Comparison of ENCODE assay signal across 8 cellular contexts in genomic region chr11:111765984-111766833, GRCh38. TPM values are rescaled to one million over a fixed set of nuclear protein-coding genes. Genes with fewer than 3 reads are reported as not detected.
A peak's percentile ranks its signal among the peaks of the same experiment; 100 is the strongest.
DNase-seq lines count a peak whose midpoint lies in the region; TF ChIP-seq lines count a peak whose summit lies in the region.

PPP2R1B (minus strand) TSS chr11:111766389; CDS start chr11:111766361, 28 bp downstream.

- H3F3A ChIP-seq in MM.1S (ENCODE audit: insufficient read depth, low read length) (no peaks in the 10 kb centered on the region), SK-N-SH (replicated peaks; ENCODE audit: insufficient read depth) (peaks cover 8% of the 10 kb centered on the region)

- H2AFZ ChIP-seq in MM.1S (ENCODE audit: low read length) (peak within 1 kb of the TSS; percentile 97), SK-N-SH (ENCODE audit: low read depth) (peak within 1 kb of the TSS; percentile 97)

- peak within 1 kb of the TSS; percentile 80 for H3K9ac ChIP-seq in MM.1S (ENCODE audit: low read length)
- peak within 1 kb of the TSS; percentile 90 for H3K9ac ChIP-seq in SK-N-SH

- H3K9me2 ChIP-seq in MM.1S (replicated peaks; ENCODE audit: insufficient read depth, low read length) = no peaks in the 10 kb centered on the region
- no peaks in the 10 kb centered on the region for H3K9me2 ChIP-seq in SK-N-SH

- H3K4me3 ChIP-seq in HAP-1 (peak within 1 kb of the TSS; percentile 93), MM.1S (ENCODE audit: low read length) (peak within 1 kb of the TSS; percentile 96), SK-N-SH (ENCODE audit: low read depth in 2 of 2, low read length in 1 of 2) (peak within 1 kb of the TSS; percentile 76 to 85)

- H3K27ac ChIP-seq in MM.1S (ENCODE audit: low read length) (peak within 1 kb of the TSS; percentile 18; the same call in 1 of the 2 replicates), SK-N-SH (ENCODE audit: low read depth in 2 of 2, low read length in 1 of 2) (peak within 1 kb of the TSS; percentile 81 to 86), temporal lobe (ENCODE audit: low read depth, low read length) (peak within 1 kb of the TSS; percentile 14)

- DNase-seq in GDM1 (lab: John Stamatoyannopoulos, UW) (peak; percentile 60), HAP-1 (ENCODE audit: low spot score in 2 of 2) (peak; percentile 78 to 81), MM.1S (peak; percentile 65), SK-N-SH (peak; percentile 98), globus pallidus (ENCODE audit: low spot score) (peak; percentile 85), occipital lobe (lab: John Stamatoyannopoulos, UW) (peak; percentile 85)
- DNase-seq in activated naive CD4-positive, alpha-beta T cell treated with anti-CD3 and anti-CD28 coated beads, Interleukin-2, amount 50 U/mL, for 16 hours = peak; percentile 73

- H4K20me1 ChIP-seq in MM.1S (ENCODE audit: insufficient read depth, low read length) = no peaks in the 10 kb centered on the region
- no peaks in the 10 kb centered on the region for H4K20me1 ChIP-seq in SK-N-SH (ENCODE audit: insufficient read depth)

- peaks cover 17% of the 10 kb centered on the region for H3K4me1 ChIP-seq in HAP-1
- peaks cover 7% of the 10 kb centered on the region; the same call in 1 of the 2 replicates for H3K4me1 ChIP-seq in MM.1S (ENCODE audit: low read length)
- H3K4me1 ChIP-seq in SK-N-SH (ENCODE audit: control insufficient read depth in 1 of 2, insufficient read depth in 2 of 2, low read depth in 1 of 2, low read length in 1 of 2) = peaks cover 5% of the 10 kb centered on the region in 2 experiments; a peak in 2 of 4 replicates

- H3K9me3 ChIP-seq in HAP-1 = no peaks in the 10 kb centered on the region
- H3K9me3 ChIP-seq in MM.1S (replicated peaks; ENCODE audit: insufficient read depth, low read length) = no peaks in the 10 kb centered on the region
- no peaks in the 10 kb centered on the region for H3K9me3 ChIP-seq in SK-N-SH

- TF ChIP-seq RAD21 in SK-N-SH (IDR thresholded peaks at IDR 0.05; ENCODE audit: low read length) = no peak

- peaks cover 35% of the 10 kb centered on the region for H3K79me2 ChIP-seq in MM.1S (ENCODE audit: low read length)
- peaks cover 48% of the 10 kb centered on the region for H3K79me2 ChIP-seq in SK-N-SH (ENCODE audit: insufficient read depth)

- H3K36me3 ChIP-seq in HAP-1 (replicated peaks) (peaks cover 26% of the 10 kb centered on the region), MM.1S (replicated peaks; ENCODE audit: insufficient read depth, low read length) (peaks cover 5% of the 10 kb centered on the region), SK-N-SH (replicated peaks in 1 of 2; ENCODE audit: control insufficient read depth in 1 of 2, insufficient read depth in 2 of 2, low read length in 1 of 2) (peaks cover 20% of the 10 kb centered on the region in 2 experiments)

- CTCF ChIA-PET in SK-N-SH (lab: Yijun Ruan, JAX) = interaction anchor here (0.7 to 5.3 kb wide), 9 partner anchors 10 to 180 kb away, joined by 3 to 61 read pairs (median 6); partner anchors contain the start of gene SIK2

- no peak for TF ChIP-seq EP300 in SK-N-SH (IDR thresholded peaks at IDR 0.05; ENCODE audit: borderline replicate concordance in 1 of 2, low read depth in 1 of 2, low read length in 1 of 2)

- WGBS in SK-N-SH (ENCODE audit: low lambda C conversion rate) = 3% methylated on average over 23 of the region's 61 CpGs

- in situ Hi-C loops in HAP-1 (cut with MboI; ENCODE audit: low sequenced_read_pairs) = loop anchor here (5.0 kb wide), 1 partner anchor 164 kb away; the partner anchor contains the start of gene SIK2

- TF ChIP-seq CTCF in MM.1S (IDR thresholded peaks at IDR 0.05; ENCODE audit: low read length) (no peak), SK-N-SH (IDR thresholded peaks at IDR 0.05) (no peak)

- H3K27me3 ChIP-seq in HAP-1 (ENCODE audit: low read depth) (no peaks in the 10 kb centered on the region), MM.1S (replicated peaks; ENCODE audit: insufficient read depth, low read length) (no peaks in the 10 kb centered on the region), SK-N-SH (ENCODE audit: insufficient read depth) (no peaks in the 10 kb centered on the region)

- POLR2A ChIA-PET in SK-N-SH (lab: Yijun Ruan, JAX) = interaction anchor here (0.6 to 1.3 kb wide), 3 partner anchors 31 to 1610 kb away, joined by 3 to 5 read pairs (median 4); no protein-coding TSS in a partner anchor

- peak within 1 kb of the TSS; percentile 92 for H3K4me2 ChIP-seq in MM.1S (ENCODE audit: low read depth, low read length)
- peak within 1 kb of the TSS; percentile 89 for H3K4me2 ChIP-seq in SK-N-SH

TF ChIP-seq in SK-N-SH, 30 proteins besides CTCF, POLR2A, EP300 and RAD21:
- TF ChIP-seq TCF12 (IDR thresholded peaks at IDR 0.05) (no peak), NFIC (IDR thresholded peaks at IDR 0.05; ENCODE audit: borderline replicate concordance) (peak; percentile 25; the same call in 1 of the 2 replicates), MXI1 (IDR thresholded peaks at IDR 0.05; ENCODE audit: low read depth, low read length) (peak; percentile 69), MAX (IDR thresholded peaks at IDR 0.05; ENCODE audit: low read depth) (peak; percentile 68), SIN3A (IDR thresholded peaks at IDR 0.05; ENCODE audit: borderline replicate concordance, low read depth, low read length) (peak; percentile 24; the same call in 1 of the 2 replicates), NRF1 (IDR thresholded peaks at IDR 0.05; ENCODE audit: low read depth, low read length) (no peak), POLR2AphosphoS5 (IDR thresholded peaks at IDR 0.05; ENCODE audit: low read depth, low read length) (peak; percentile 87; the same call in 1 of the 2 replicates), TAF1 (IDR thresholded peaks at IDR 0.05; ENCODE audit: borderline replicate concordance, low read depth, low read length) (peak; percentile 87; the same call in 1 of the 2 replicates), MEF2A (IDR thresholded peaks at IDR 0.05; ENCODE audit: borderline replicate concordance, low read depth) (no peak), YY1 (IDR thresholded peaks at IDR 0.05; ENCODE audit: low read depth) (peak; percentile 84), EZH2phosphoT487 (IDR thresholded peaks at IDR 0.05; ENCODE audit: borderline replicate concordance, low read depth) (no peak), ZBTB33 (IDR thresholded peaks at IDR 0.05; ENCODE audit: borderline replicate concordance, low read depth) (no peak), FOSL2 (IDR thresholded peaks at IDR 0.05; ENCODE audit: borderline replicate concordance, low read depth) (no peak)
- TF ChIP-seq, protein P1, sequence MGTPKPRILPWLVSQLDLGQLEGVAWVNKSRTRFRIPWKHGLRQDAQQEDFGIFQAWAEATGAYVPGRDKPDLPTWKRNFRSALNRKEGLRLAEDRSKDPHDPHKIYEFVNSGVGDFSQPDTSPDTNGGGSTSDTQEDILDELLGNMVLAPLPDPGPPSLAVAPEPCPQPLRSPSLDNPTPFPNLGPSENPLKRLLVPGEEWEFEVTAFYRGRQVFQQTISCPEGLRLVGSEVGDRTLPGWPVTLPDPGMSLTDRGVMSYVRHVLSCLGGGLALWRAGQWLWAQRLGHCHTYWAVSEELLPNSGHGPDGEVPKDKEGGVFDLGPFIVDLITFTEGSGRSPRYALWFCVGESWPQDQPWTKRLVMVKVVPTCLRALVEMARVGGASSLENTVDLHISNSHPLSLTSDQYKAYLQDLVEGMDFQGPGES (IDR thresholded peaks at IDR 0.05; ENCODE audit: low read depth, low read length) = no peak
TF ChIP-seq in SK-N-SH: peak in this region for 7.

RNA-seq across cellular contexts. Expression of gene PPP2R1B, which starts in this region (rescaled TPM):
- 25.9 and 32.3 TPM in 2 replicates for polyA plus RNA-seq in SK-N-SH (2012; rRNA removed)
- polyA plus RNA-seq in SK-N-SH (2012; cell fraction: cytosol; rRNA removed) = 24.9 and 26.8 TPM in 2 replicates
- 27.4 and 48.2 TPM in 2 replicates for polyA plus RNA-seq in SK-N-SH (2012; cell fraction: nucleus; rRNA removed)
- total RNA-seq in occipital lobe (17.9 TPM), temporal lobe (18.9 TPM)

Comparison
In these comparisons a context has a peak if more than half of its experiments do, and no peak if none do; other contexts are left out.
1. Peak in every context shown above with its lines: DNase-seq, H3K4me3 ChIP-seq and H3K27ac ChIP-seq.
2. H3K27ac ChIP-seq: peak in every context shown above with its lines; median percentile 84 in SK-N-SH; 18 in MM.1S; 14 in temporal lobe.